In the genomic region with DNA sequence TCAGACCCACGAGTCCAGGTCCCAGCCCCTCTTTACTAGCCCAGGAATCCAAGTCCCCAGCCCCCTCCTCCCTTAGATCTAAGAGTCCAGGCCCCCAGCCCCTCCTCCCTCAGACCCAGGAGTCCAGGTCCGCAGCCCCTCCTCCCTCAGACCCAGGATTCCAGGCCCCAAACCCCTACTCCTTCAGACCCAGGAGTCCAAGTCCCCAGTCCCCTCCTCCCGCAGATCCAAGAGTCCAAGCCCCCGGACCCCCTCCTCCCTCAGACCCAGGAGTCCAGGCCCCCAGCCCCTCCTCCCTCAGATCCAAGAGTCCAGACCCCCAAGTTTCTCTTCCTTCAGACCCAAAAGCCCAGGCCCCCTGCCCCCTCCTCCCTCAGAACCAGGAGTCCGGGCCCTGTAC, we compare ENCODE assay signal across 8 cellular contexts. TPM values are rescaled to one million over a fixed set of nuclear protein-coding genes. Genes with fewer than 3 reads are reported as not detected.
DNase-seq lines count a peak whose midpoint lies in the region; ATAC-seq and TF ChIP-seq lines count a peak whose summit lies in the region.

No MANE protein-coding gene starts in this region.

- H3K36me3 ChIP-seq in PC-3 (ENCODE audit: low read depth, low read length) = peaks cover 15% of the 10 kb centered on the region; the same call in 1 of the 2 replicates
- peaks cover 69% of the 10 kb centered on the region for H3K36me3 ChIP-seq in endodermal cell (ENCODE audit: control insufficient read depth, insufficient read depth, low read length)
- no peaks in the 10 kb centered on the region for H3K36me3 ChIP-seq in neural progenitor cell

- H3K4me1 ChIP-seq in PC-3 (ENCODE audit: insufficient read depth, low read length) (0 out of 2 replicates have a peak, but pooled peaks cover 9% of the 10 kb centered on the region), endodermal cell (ENCODE audit: control insufficient read depth, insufficient read depth, low read length) (no peaks in the 10 kb centered on the region), neural progenitor cell (peaks cover 15% of the 10 kb centered on the region)

- H3K27ac Mint-ChIP-seq in endodermal cell (peak overlapping the region; percentile 84), neural progenitor cell (no peak overlapping the region)

- H3K9me3 Mint-ChIP-seq in endodermal cell (no peaks in the 10 kb centered on the region), neural progenitor cell (no peaks in the 10 kb centered on the region)

- H3K27me3 ChIP-seq in PC-3 (ENCODE audit: low read length) (no peaks in the 10 kb centered on the region), endodermal cell (ENCODE audit: control insufficient read depth, insufficient read depth, low read length, poor library complexity, severe bottlenecking) (no peaks in the 10 kb centered on the region), neural progenitor cell (peaks cover 18% of the 10 kb centered on the region)

- H3K79me2 ChIP-seq in PC-3 (ENCODE audit: low read length) = peaks cover 5% of the 10 kb centered on the region; the same call in 1 of the 2 replicates
- H3K79me2 ChIP-seq in neural progenitor cell (ENCODE audit: low read depth) = no peaks in the 10 kb centered on the region

- in situ Hi-C loops in ACHN (cut with HindIII; ENCODE audit: low pct_ligation_motif_present, low pct_unique_long_range_greater_than_20kb, low sequenced_read_pairs) = no loop called here

- no peak for DNase-seq in PC-3
- DNase-seq in endodermal cell = no peak
- no peak for DNase-seq in neural progenitor cell (ENCODE audit: low spot score)
- no peak for DNase-seq in NCI-H2081 treated with DMSO at 0.1 percent for 48 hours (lab: John Stamatoyannopoulos, UW)
- DNase-seq in omental fat pad (ENCODE audit: low spot score) = no peak
- DNase-seq in ACHN = no peak
- no peak for DNase-seq in NCI-H1092 (lab: John Stamatoyannopoulos, UW)

- H3K4me3 Mint-ChIP-seq in endodermal cell = peak overlapping the region; percentile 67
- peak overlapping the region; percentile 85 for H3K4me3 Mint-ChIP-seq in neural progenitor cell

- peak overlapping the region; percentile 88 for H2AFZ ChIP-seq in PC-3 (ENCODE audit: low read length)
- no peak overlapping the region for H2AFZ ChIP-seq in neural progenitor cell (replicated peaks)

- H3K9me2 ChIP-seq in PC-3 (replicated peaks; ENCODE audit: low read length) = no peaks in the 10 kb centered on the region

- peak overlapping the region; percentile 88 for H3K4me3 ChIP-seq in PC-3 (ENCODE audit: low read length)
- peak overlapping the region; percentile 81 for H3K4me3 ChIP-seq in endodermal cell (ENCODE audit: low read length)
- peak overlapping the region; percentile 62 for H3K4me3 ChIP-seq in neural progenitor cell

- peaks cover 7% of the 10 kb centered on the region for H3K27me3 Mint-ChIP-seq in endodermal cell (ENCODE audit: insufficient read depth)
- H3K27me3 Mint-ChIP-seq in neural progenitor cell (ENCODE audit: insufficient read depth, low read depth) = peaks cover 13% of the 10 kb centered on the region

- peaks cover 47% of the 10 kb centered on the region for H3K36me3 Mint-ChIP-seq in endodermal cell (ENCODE audit: low read depth)
- peaks cover 45% of the 10 kb centered on the region for H3K36me3 Mint-ChIP-seq in neural progenitor cell

- H3F3A ChIP-seq in PC-3 (ENCODE audit: low read length, unreplicated experiment) (peaks cover 5% of the 10 kb centered on the region), neural progenitor cell (ENCODE audit: low read depth) (peaks cover 17% of the 10 kb centered on the region)

- peak overlapping the region; percentile 92 for H3K27ac ChIP-seq in C4-2B
- peak overlapping the region; percentile 21; the same call in 1 of the 2 replicates for H3K27ac ChIP-seq in PC-3 (ENCODE audit: low read length)
- H3K27ac ChIP-seq in endodermal cell (ENCODE audit: low read depth, low read length) = peak overlapping the region; percentile 72
- H3K27ac ChIP-seq in neural progenitor cell = no peak overlapping the region

- no peak for TF ChIP-seq CTCF in C4-2B (conservative IDR thresholded peaks at IDR 0.05)
- TF ChIP-seq CTCF in PC-3 (conservative IDR thresholded peaks at IDR 0.05; ENCODE audit: low read depth, low read length) = no peak
- no peak for TF ChIP-seq CTCF in endodermal cell (conservative IDR thresholded peaks at IDR 0.05)
- TF ChIP-seq CTCF in neural progenitor cell (IDR thresholded peaks at IDR 0.05) = no peak
- no peak for TF ChIP-seq CTCF in omental fat pad (IDR thresholded peaks at IDR 0.05)

- H4K20me1 ChIP-seq in PC-3 (ENCODE audit: low read length) (no peaks in the 10 kb centered on the region), neural progenitor cell (ENCODE audit: low read depth) (peaks cover 20% of the 10 kb centered on the region)

- H3K4me2 ChIP-seq in PC-3 (ENCODE audit: low read length) = peak overlapping the region; percentile 100
- H3K4me2 ChIP-seq in neural progenitor cell = peak overlapping the region; percentile 94

- intact Hi-C loops in PC-3 (cut with micrococcal nuclease) = no loop called here

- POLR2A ChIA-PET in PC-3 (lab: Charles Lee; ENCODE audit: unreplicated experiment) = no interaction called here

- ATAC-seq in PC-3 = no peak
- ATAC-seq in omental fat pad (ENCODE audit: low FRiP score) = no peak

- no peaks in the 10 kb centered on the region for H3K9me3 ChIP-seq in PC-3 (ENCODE audit: low read length)
- no peaks in the 10 kb centered on the region for H3K9me3 ChIP-seq in endodermal cell (ENCODE audit: control insufficient read depth, low read length)
- no peaks in the 10 kb centered on the region for H3K9me3 ChIP-seq in neural progenitor cell (ENCODE audit: low read depth)

- WGBS in endodermal cell (ENCODE audit: insufficient coverage in 1 of 2, insufficient read length in 1 of 2), 2 experiments = 58 to 88% methylated on average over 1 to 5 of the region's 5 CpGs

- BruUV-seq in PC-3 (replicated peaks; lab: Mats Ljungman, UMichigan) = no TSS peak

- H3K9ac ChIP-seq in PC-3 (ENCODE audit: low read length) = peak overlapping the region; percentile 89
- H3K9ac ChIP-seq in endodermal cell (ENCODE audit: extremely low read depth, low read length, poor library complexity, severe bottlenecking) = peak overlapping the region; percentile 78
- peak overlapping the region; percentile 81 for H3K9ac ChIP-seq in neural progenitor cell

- H3K4me1 Mint-ChIP-seq in endodermal cell (peaks cover 16% of the 10 kb centered on the region), neural progenitor cell (peaks cover 24% of the 10 kb centered on the region)

- CTCF ChIA-PET in PC-3 (lab: Charles Lee) = interaction anchor here (0.5 kb wide), 1 partner anchor 47 kb away, joined by 3 read pairs; no protein-coding TSS in a partner anchor

RNA-seq across cellular contexts. Expression of a gene that starts 11.5 kb away (rescaled TPM):
- total RNA-seq in PC-3 (2014; rRNA removed) (10.1 and 12.2 TPM in 2 replicates), endodermal cell (10 to 100 TPM; 18.4 to 26.8 TPM), neural progenitor cell (ENCODE audit: low replicate concordance) (6.9 and 12.0 TPM in 2 replicates), omental fat pad (10 to 100 TPM in 3 of 4 donors, 1 to 10 TPM in 1; 6.2 to 14.2 (median 11.4) TPM)
- 33.8 TPM for polyA plus RNA-seq in endodermal cell (2013, experiment 1 of 2)
- 32.2 TPM for polyA plus RNA-seq in endodermal cell (2013, experiment 2 of 2)

RNA-seq across cellular contexts. Expression of a gene that starts 19.2 kb away (rescaled TPM):
- total RNA-seq in PC-3 (2014; rRNA removed) (not detected in 2 replicates), endodermal cell (under 1 TPM in 1 of 2 donors, not detected in 1; 0.22 TPM), neural progenitor cell (ENCODE audit: low replicate concordance) (0.37 and 0.69 TPM in 2 replicates), omental fat pad (100 to 1,000 TPM in 2 of 4 donors, 10 to 100 TPM in 1, 1 to 10 TPM in 1; 1.1 to 534 (median 190) TPM)
- polyA plus RNA-seq in endodermal cell (2013, experiment 1 of 2) = 0.78 TPM
- polyA plus RNA-seq in endodermal cell (2013, experiment 2 of 2) = 1.0 TPM

RNA-seq across cellular contexts. Expression of a gene that starts 47.1 kb away (rescaled TPM):
- total RNA-seq in PC-3 (2014; rRNA removed) (0.46 and 0.55 TPM in 2 replicates), endodermal cell (not detected), neural progenitor cell (ENCODE audit: low replicate concordance) (not detected in 2 replicates), omental fat pad (10 to 100 TPM; 15.0 to 77.5 (median 56.5) TPM)
- not detected for polyA plus RNA-seq in endodermal cell (2013, experiment 1 of 2)
- not detected for polyA plus RNA-seq in endodermal cell (2013, experiment 2 of 2)

RNA-seq across cellular contexts. Expression of a gene that starts 56.4 kb away (rescaled TPM):
- total RNA-seq in PC-3 (2014; rRNA removed) (not detected in 2 replicates), endodermal cell (under 1 TPM in 1 of 2 donors, not detected in 1; 0.11 TPM), neural progenitor cell (ENCODE audit: low replicate concordance) (not detected in 2 replicates), omental fat pad (10 to 100 TPM in 1 of 4 donors, 1 to 10 TPM in 3; 3.1 to 16.2 (median 7.5) TPM)
- not detected for polyA plus RNA-seq in endodermal cell (2013, experiment 1 of 2)
- not detected for polyA plus RNA-seq in endodermal cell (2013, experiment 2 of 2)

RNA-seq across cellular contexts. Expression of a gene that starts 58.0 kb away (rescaled TPM):
- not detected in 2 replicates for total RNA-seq in PC-3 (2014; rRNA removed)
- total RNA-seq in endodermal cell = not detected
- polyA plus RNA-seq in endodermal cell (2013, experiment 1 of 2) = not detected
- 0.12 TPM for polyA plus RNA-seq in endodermal cell (2013, experiment 2 of 2)
- total RNA-seq in neural progenitor cell (ENCODE audit: low replicate concordance) = not detected in 2 replicates
- 10 to 100 TPM in 2 of 4 donors, 1 to 10 TPM in 1, not detected in 1; 1.9 to 12.6 (median 12.2) TPM for total RNA-seq in omental fat pad

Comparison
In these comparisons a context has a peak if more than half of its experiments do, and no peak if none do; other contexts are left out.
1. RNA of a gene that starts 47.1 kb away (total RNA-seq): 15.0 to 77.5 TPM in omental fat pad; 0.46 to 0.55 TPM in PC-3, not detected in endodermal cell and not detected in neural progenitor cell; every median in the first group is over 10 times any median in the second.
2. Peak in every context shown above with its lines, with median percentiles within 50 percentile points of each other: H3K4me3 ChIP-seq and H3K9ac ChIP-seq.